In the genomic region with DNA sequence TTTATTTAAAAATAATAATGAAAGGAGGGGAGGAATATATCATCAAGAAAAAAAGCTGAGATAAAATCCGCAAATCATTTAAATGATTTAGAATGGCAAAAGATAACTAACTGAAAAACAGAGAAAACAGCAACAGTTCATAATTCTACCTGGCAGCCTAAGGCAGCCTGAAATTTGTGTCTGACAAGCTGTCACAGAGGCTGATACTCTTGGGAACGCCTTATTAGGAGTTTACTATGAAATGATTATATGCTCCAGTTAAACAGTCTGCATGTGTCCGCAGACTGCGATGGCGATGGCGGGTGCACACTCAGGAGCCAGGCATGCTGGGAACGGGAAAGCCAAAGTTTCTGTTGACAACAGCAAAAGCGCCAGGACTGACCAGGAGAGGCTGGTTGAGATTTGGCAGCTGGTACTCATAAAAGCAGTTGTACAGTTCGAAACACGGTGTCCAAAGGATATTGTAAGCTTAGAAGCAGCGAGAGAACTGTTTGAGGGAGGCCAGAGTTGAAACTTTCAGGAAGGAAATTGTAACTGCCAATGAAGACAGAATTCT, we compare ENCODE assay signal across 27 cellular contexts.
DNase-seq lines count a peak whose midpoint lies in the region; ATAC-seq and TF ChIP-seq lines count a peak whose summit lies in the region.
"Had no signal": no experiment of that assay in that cellular context is flagged by ENCODE, and none has a peak within 500 bp of the region (broad histone marks: within the 10 kb centered on the region; RNA-seq: fewer than 3 reads in every experiment).

No MANE protein-coding gene starts in this region.

- H2BK120ac ChIP-seq in IMR-90 (ENCODE audit: low read depth, low read length), result 0 out of 2 replicates have a peak overlapping the region, but pooled peaks have one; percentile 19

- no TSS peak for BruUV-seq in IMR-90 (replicated peaks; lab: Mats Ljungman, UMichigan)

- H3K9ac ChIP-seq in IMR-90 (ENCODE audit: low read depth, low read length), result no peak overlapping the region
- no peak overlapping the region for H3K9ac ChIP-seq in smooth muscle cell (ENCODE audit: low read depth)
- H3K9ac ChIP-seq: SK-N-SH had no signal

- H3K27ac Mint-ChIP-seq in brain (peak overlapping the region in 3 of 5 experiments; percentile 5 to 53 (median 30)), nephron progenitor cell (peak overlapping the region; percentile 91)
- H3K27ac Mint-ChIP-seq in activated naive CD8-positive, alpha-beta T cell treated with anti-CD3 and anti-CD28 coated beads for 36 hours, result no peak overlapping the region
- H3K27ac Mint-ChIP-seq: CD4-positive, alpha-beta memory T cell had no signal

- no peaks in the 10 kb centered on the region for H3K4me1 ChIP-seq in IMR-90 (ENCODE audit: control insufficient read depth, insufficient read depth, low read length)
- no peaks in the 10 kb centered on the region for H3K4me1 ChIP-seq in smooth muscle cell (ENCODE audit: low read depth)
- H3K4me1 ChIP-seq: Caco-2 had no signal

- no peaks in the 10 kb centered on the region for H3K79me1 ChIP-seq in IMR-90 (ENCODE audit: low read depth in 1 of 2, low read length in 2 of 2)

- H2AFZ ChIP-seq in IMR-90 (replicated peaks; ENCODE audit: low read length, poor library complexity) (no peak overlapping the region), smooth muscle cell (ENCODE audit: low read depth) (peak overlapping the region; percentile 14)

- in situ Hi-C loops in IMR-90 (cut with MboI; ENCODE audit: low sequenced_read_pairs), result no loop called here

- H3K4me3 Mint-ChIP-seq in brain (no peak overlapping the region), nephron progenitor cell (no peak overlapping the region)
- no peak overlapping the region for H3K4me3 Mint-ChIP-seq in activated naive CD8-positive, alpha-beta T cell treated with anti-CD3 and anti-CD28 coated beads for 36 hours
- H3K4me3 Mint-ChIP-seq: CD4-positive, alpha-beta memory T cell had no signal

- H4K8ac ChIP-seq in IMR-90 (ENCODE audit: low read depth in 2 of 2, low read length in 2 of 2), result no peak overlapping the region

- H3K27ac ChIP-seq in IMR-90 (ENCODE audit: insufficient read depth, low read length) (no peak overlapping the region), smooth muscle cell (ENCODE audit: low read depth) (peak overlapping the region; percentile 93)

- no peaks in the 10 kb centered on the region for H3K27me3 ChIP-seq in IMR-90 (ENCODE audit: control insufficient read depth, insufficient read depth, low read length)
- H3K27me3 ChIP-seq in smooth muscle cell (ENCODE audit: low read depth), result no peaks in the 10 kb centered on the region

- no peak for TF ChIP-seq RAD21 in IMR-90 (IDR thresholded peaks at IDR 0.05; ENCODE audit: low read length)

- peaks cover 11 to 38% (median 29%) of the 10 kb centered on the region in 5 experiments for H3K9me3 Mint-ChIP-seq in brain
- H3K9me3 Mint-ChIP-seq in nephron progenitor cell, result peaks cover 38% of the 10 kb centered on the region
- H3K9me3 Mint-ChIP-seq in activated naive CD8-positive, alpha-beta T cell treated with anti-CD3 and anti-CD28 coated beads for 36 hours, result peaks cover 4% of the 10 kb centered on the region

- no peak overlapping the region for H4K91ac ChIP-seq in IMR-90 (ENCODE audit: insufficient read depth, low read depth, low read length)

- dilution Hi-C loops in IMR-90 (cut with HindIII; ENCODE audit: low sequenced_read_pairs, unreplicated experiment), result no loop called here

- peaks cover 11% of the 10 kb centered on the region for H3F3A ChIP-seq in smooth muscle cell (ENCODE audit: low read depth)

- POLR2A ChIA-PET in IMR-90 (lab: Charles Lee; ENCODE audit: unreplicated experiment), result no interaction called here

- TF ChIP-seq CTCF in IMR-90 (conservative IDR thresholded peaks at IDR 0.05; ENCODE audit: low read depth, low read length), result no peak
- TF ChIP-seq CTCF in brain (conservative IDR thresholded peaks at IDR 0.05), result no peak
- TF ChIP-seq CTCF in nephron progenitor cell (IDR thresholded peaks at IDR 0.05), result no peak
- TF ChIP-seq CTCF in smooth muscle cell (IDR thresholded peaks at IDR 0.05; ENCODE audit: borderline replicate concordance, insufficient read depth, poor library complexity, severe bottlenecking), result no peak

- no peak for TF ChIP-seq POLR2A in IMR-90 (IDR thresholded peaks at IDR 0.05; ENCODE audit: low read depth, low read length)

- no peak overlapping the region for H3K18ac ChIP-seq in IMR-90 (ENCODE audit: low read depth, low read length)

- H3K9me3 ChIP-seq in IMR-90 (ENCODE audit: control insufficient read depth, insufficient read depth, low read length) (0 out of 2 replicates have a peak, but pooled peaks cover 2% of the 10 kb centered on the region), smooth muscle cell (replicated peaks; ENCODE audit: low read depth) (peaks cover 5% of the 10 kb centered on the region)
- H3K9me3 ChIP-seq: SK-N-SH had no signal

- H3K4me1 Mint-ChIP-seq in brain (peaks cover 25% of the 10 kb centered on the region), nephron progenitor cell (peaks cover 29% of the 10 kb centered on the region)
- H3K4me1 Mint-ChIP-seq in activated naive CD8-positive, alpha-beta T cell treated with anti-CD3 and anti-CD28 coated beads for 36 hours, result no peaks in the 10 kb centered on the region
- H3K4me1 Mint-ChIP-seq: CD4-positive, alpha-beta memory T cell had no signal

- intact Hi-C loops in IMR-90 (cut with micrococcal nuclease), result no loop called here

- H2AK5ac ChIP-seq in IMR-90 (ENCODE audit: low read depth, low read length), result no peak overlapping the region

- no peak overlapping the region for H3K14ac ChIP-seq in IMR-90 (replicated peaks; ENCODE audit: low read depth, low read length)

- H3K27me3 Mint-ChIP-seq in brain, result peaks cover 1% of the 10 kb centered on the region
- H3K27me3 Mint-ChIP-seq in nephron progenitor cell (ENCODE audit: low read depth, poor library complexity), result peaks cover 7% of the 10 kb centered on the region
- H3K27me3 Mint-ChIP-seq in activated naive CD8-positive, alpha-beta T cell treated with anti-CD3 and anti-CD28 coated beads for 36 hours, result peaks cover 14% of the 10 kb centered on the region

- H3K36me3 ChIP-seq in IMR-90 (ENCODE audit: control insufficient read depth, insufficient read depth, low read length) (no peaks in the 10 kb centered on the region), smooth muscle cell (ENCODE audit: low read depth) (no peaks in the 10 kb centered on the region)

- H3K56ac ChIP-seq in IMR-90 (ENCODE audit: extremely low read depth, insufficient read depth, low read length), result no peak overlapping the region

- H3K4me3 ChIP-seq in IMR-90 (ENCODE audit: insufficient read depth, low read depth, low read length) (no peak overlapping the region), smooth muscle cell (no peak overlapping the region)
- H3K4me3 ChIP-seq: GM12878, K562 had no signal

- DNase-seq in IMR-90, result no peak
- no peak for DNase-seq in nephron progenitor cell
- no peak for DNase-seq in smooth muscle cell (lab: John Stamatoyannopoulos, UW; ENCODE audit: unreplicated experiment)
- DNase-seq in NCI-H187 treated with DMSO at 0.1 percent for 48 hours (lab: John Stamatoyannopoulos, UW), result no peak
- DNase-seq in activated naive CD8-positive, alpha-beta T cell treated with anti-CD3 and anti-CD28 coated beads for 36 hours, result no peak
- DNase-seq: C1 segment of cervical spinal cord; Caco-2; CD4-positive, alpha-beta memory T cell; DMS79; EL; GDM1; Kasumi-1; NCI-H1092 treated with DMSO at 0.1 percent for 48 hours; NCI-H1436; NCI-H187; NCI-H2171 treated with DMSO at 0.1 percent for 48 hours; NCI-H345; NCI-H510A treated with DMSO at 0.1 percent for 48 hours; NCI-H748 treated with DMSO at 0.1 percent for 48 hours; NK-92 treated with Interleukin-12 subunit alpha and Interleukin-12 subunit beta, amount 100 ng/mL, for 24 hours; PC-3; SK-N-SH had no signal

- no peak overlapping the region for H2BK5ac ChIP-seq in IMR-90 (ENCODE audit: low read depth, low read length, poor library complexity, severe bottlenecking)

- no peak overlapping the region for H3K23ac ChIP-seq in IMR-90 (ENCODE audit: low read depth, low read length)

- no peak overlapping the region for H2BK15ac ChIP-seq in IMR-90 (ENCODE audit: low read depth, low read length)

- CTCF ChIA-PET in IMR-90 (lab: Yijun Ruan, JAX), result no interaction called here

- H2AK9ac ChIP-seq in IMR-90 (replicated peaks; ENCODE audit: low read depth, low read length, poor library complexity), result no peak overlapping the region

- 31% methylated on average over 9 of the region's 11 CpGs; no CpG with 5 or more reads in 1 of the 2 experiments for WGBS in IMR-90 (ENCODE audit: extremely low coverage in 2 of 2, insufficient read length in 1 of 2), 2 experiments
- WGBS in smooth muscle cell (ENCODE audit: low lambda C conversion rate), result 61% methylated on average over 11 of the region's 11 CpGs

- no peaks in the 10 kb centered on the region for H4K20me1 ChIP-seq in IMR-90 (ENCODE audit: insufficient read depth, low read length)
- H4K20me1 ChIP-seq in smooth muscle cell (ENCODE audit: low read depth), result no peaks in the 10 kb centered on the region

- ATAC-seq in IMR-90 (ENCODE audit: low read depth) (no peak), GM21367 (IDR thresholded peaks at IDR 0.05; ENCODE audit: unreplicated experiment) (no peak)
- ATAC-seq: GM12878, HepG2, K562, PC-3 had no signal

- H3K4ac ChIP-seq in IMR-90 (ENCODE audit: low read depth, low read length), result no peak overlapping the region

- peaks cover 4% of the 10 kb centered on the region for H3K36me3 Mint-ChIP-seq in brain
- peaks cover 14% of the 10 kb centered on the region for H3K36me3 Mint-ChIP-seq in nephron progenitor cell (ENCODE audit: low read depth)
- H3K36me3 Mint-ChIP-seq in activated naive CD8-positive, alpha-beta T cell treated with anti-CD3 and anti-CD28 coated beads for 36 hours, result no peaks in the 10 kb centered on the region
- H3K36me3 Mint-ChIP-seq: CD4-positive, alpha-beta memory T cell had no signal

- H3K9me1 ChIP-seq in IMR-90 (ENCODE audit: insufficient read depth, low read length), result no peaks in the 10 kb centered on the region

- no peak overlapping the region for H3K4me2 ChIP-seq in IMR-90 (ENCODE audit: low read depth, low read length)
- no peak overlapping the region for H3K4me2 ChIP-seq in smooth muscle cell
- H3K4me2 ChIP-seq: SK-N-SH had no signal

- H2BK20ac ChIP-seq in IMR-90 (ENCODE audit: low read depth, low read length), result no peak overlapping the region

- H4K5ac ChIP-seq in IMR-90 (ENCODE audit: low read depth, low read length), result no peak overlapping the region

- no peaks in the 10 kb centered on the region for H3K79me2 ChIP-seq in smooth muscle cell (ENCODE audit: low read depth)

TF ChIP-seq in IMR-90, 13 proteins besides CTCF, POLR2A, EP300 and RAD21 (continues in another document):
- TF ChIP-seq MAFK (IDR thresholded peaks at IDR 0.05; ENCODE audit: low read depth, low read length) (no peak), RCOR1 (IDR thresholded peaks at IDR 0.05; ENCODE audit: insufficient replicate concordance, low read length) (no peak), RFX5 (IDR thresholded peaks at IDR 0.05; ENCODE audit: low read depth, low read length) (no peak), MAZ (IDR thresholded peaks at IDR 0.05; ENCODE audit: borderline replicate concordance, low read depth, low read length) (no peak), BHLHE40 (IDR thresholded peaks at IDR 0.05; ENCODE audit: low read depth, low read length) (no peak), NFE2L2 (IDR thresholded peaks at IDR 0.05; ENCODE audit: low read depth, low read length) (no peak), FOS (IDR thresholded peaks at IDR 0.05; ENCODE audit: low read depth, low read length) (no peak)
